In the genomic region with DNA sequence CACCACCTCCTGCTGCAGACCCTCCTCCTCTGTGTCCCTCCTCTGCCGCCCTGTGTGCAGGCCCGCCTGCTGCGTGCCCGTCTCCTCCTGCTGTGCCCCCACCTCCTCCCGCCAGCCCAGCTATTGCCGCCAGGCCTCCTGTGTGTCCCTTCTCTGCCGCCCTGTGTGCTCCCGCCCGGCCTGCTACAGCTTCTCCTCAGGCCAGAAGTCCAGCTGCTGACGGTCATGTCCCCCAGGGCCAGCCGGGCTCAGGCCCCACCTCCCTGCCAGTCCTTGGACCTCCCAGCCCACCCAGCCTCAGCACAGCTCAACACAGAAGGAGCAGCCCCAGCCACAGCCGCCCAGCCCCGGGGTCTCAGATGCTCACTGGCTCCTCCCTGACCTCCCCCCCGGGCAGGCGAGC, we compare ENCODE assay signal across 18 cellular contexts. TPM values are rescaled to one million over a fixed set of nuclear protein-coding genes. Genes with fewer than 3 reads are reported as not detected.
"Had no signal": no experiment of that assay in that cellular context is flagged by ENCODE, and none has a peak within 500 bp of the region (broad histone marks: within the 10 kb centered on the region; RNA-seq: fewer than 3 reads in every experiment).

No MANE protein-coding gene starts in this region.

RNA-seq across cellular contexts. Expression of a gene that starts 0.9 kb away (rescaled TPM):
- total RNA-seq: activated B cell treated with CpG ODN at 0.5 μM for 24 hours; activated CD8-positive, alpha-beta T cell treated with anti-CD3 and anti-CD28 coated beads for 36 hours; activated T-cell treated with anti-CD3 and anti-CD28 coated beads, Interleukin-2, amount 50 U/mL, for 4 hours; activated T-helper 17 cell treated with anti-CD3 and anti-CD28 coated beads, Interleukin-2, amount 50 U/mL, for 72 hours; astrocyte; bronchial epithelial cell; cardiac septum; colonic mucosa; dermis microvascular lymphatic vessel endothelial cell; endothelial cell of umbilical vein; esophagus squamous epithelium; fibroblast of lung; fibroblast of villous mesenchyme; gastroesophageal sphincter; glomerular endothelial cell; T-helper 17 cell had no signal
- polyA plus RNA-seq: adipose tissue, endothelial cell of umbilical vein, esophagus, fibroblast of lung had no signal

RNA-seq across cellular contexts. Expression of a gene that starts 9.3 kb away (rescaled TPM):
- total RNA-seq: activated B cell treated with CpG ODN at 0.5 μM for 24 hours; activated CD8-positive, alpha-beta T cell treated with anti-CD3 and anti-CD28 coated beads for 36 hours; activated T-cell treated with anti-CD3 and anti-CD28 coated beads, Interleukin-2, amount 50 U/mL, for 4 hours; activated T-helper 17 cell treated with anti-CD3 and anti-CD28 coated beads, Interleukin-2, amount 50 U/mL, for 72 hours; astrocyte; bronchial epithelial cell; cardiac septum; colonic mucosa; dermis microvascular lymphatic vessel endothelial cell; endothelial cell of umbilical vein; esophagus squamous epithelium; fibroblast of lung; fibroblast of villous mesenchyme; gastroesophageal sphincter; glomerular endothelial cell; T-helper 17 cell had no signal
- polyA plus RNA-seq: adipose tissue, endothelial cell of umbilical vein, esophagus, fibroblast of lung had no signal

RNA-seq across cellular contexts. Expression of a gene that starts 16.0 kb away (rescaled TPM):
- total RNA-seq: activated B cell treated with CpG ODN at 0.5 μM for 24 hours; activated CD8-positive, alpha-beta T cell treated with anti-CD3 and anti-CD28 coated beads for 36 hours; activated T-cell treated with anti-CD3 and anti-CD28 coated beads, Interleukin-2, amount 50 U/mL, for 4 hours; activated T-helper 17 cell treated with anti-CD3 and anti-CD28 coated beads, Interleukin-2, amount 50 U/mL, for 72 hours; astrocyte; bronchial epithelial cell; cardiac septum; colonic mucosa; dermis microvascular lymphatic vessel endothelial cell; endothelial cell of umbilical vein; esophagus squamous epithelium; fibroblast of lung; fibroblast of villous mesenchyme; gastroesophageal sphincter; glomerular endothelial cell; T-helper 17 cell had no signal
- polyA plus RNA-seq: adipose tissue, endothelial cell of umbilical vein, esophagus, fibroblast of lung had no signal

RNA-seq across cellular contexts. Expression of a gene that starts 18.4 kb away (rescaled TPM):
- total RNA-seq: activated B cell treated with CpG ODN at 0.5 μM for 24 hours; activated CD8-positive, alpha-beta T cell treated with anti-CD3 and anti-CD28 coated beads for 36 hours; activated T-cell treated with anti-CD3 and anti-CD28 coated beads, Interleukin-2, amount 50 U/mL, for 4 hours; activated T-helper 17 cell treated with anti-CD3 and anti-CD28 coated beads, Interleukin-2, amount 50 U/mL, for 72 hours; astrocyte; bronchial epithelial cell; cardiac septum; colonic mucosa; dermis microvascular lymphatic vessel endothelial cell; endothelial cell of umbilical vein; esophagus squamous epithelium; fibroblast of lung; fibroblast of villous mesenchyme; gastroesophageal sphincter; glomerular endothelial cell; T-helper 17 cell had no signal
- polyA plus RNA-seq: adipose tissue, endothelial cell of umbilical vein, esophagus, fibroblast of lung had no signal

RNA-seq across cellular contexts. Expression of a gene that starts 26.6 kb away (rescaled TPM):
- total RNA-seq: activated B cell treated with CpG ODN at 0.5 μM for 24 hours; activated CD8-positive, alpha-beta T cell treated with anti-CD3 and anti-CD28 coated beads for 36 hours; activated T-cell treated with anti-CD3 and anti-CD28 coated beads, Interleukin-2, amount 50 U/mL, for 4 hours; activated T-helper 17 cell treated with anti-CD3 and anti-CD28 coated beads, Interleukin-2, amount 50 U/mL, for 72 hours; astrocyte; bronchial epithelial cell; cardiac septum; colonic mucosa; dermis microvascular lymphatic vessel endothelial cell; endothelial cell of umbilical vein; esophagus squamous epithelium; fibroblast of lung; fibroblast of villous mesenchyme; gastroesophageal sphincter; glomerular endothelial cell; T-helper 17 cell had no signal
- polyA plus RNA-seq: adipose tissue, endothelial cell of umbilical vein, esophagus, fibroblast of lung had no signal
